ENCODE assay signal across 28 cellular contexts in the genomic region with DNA sequence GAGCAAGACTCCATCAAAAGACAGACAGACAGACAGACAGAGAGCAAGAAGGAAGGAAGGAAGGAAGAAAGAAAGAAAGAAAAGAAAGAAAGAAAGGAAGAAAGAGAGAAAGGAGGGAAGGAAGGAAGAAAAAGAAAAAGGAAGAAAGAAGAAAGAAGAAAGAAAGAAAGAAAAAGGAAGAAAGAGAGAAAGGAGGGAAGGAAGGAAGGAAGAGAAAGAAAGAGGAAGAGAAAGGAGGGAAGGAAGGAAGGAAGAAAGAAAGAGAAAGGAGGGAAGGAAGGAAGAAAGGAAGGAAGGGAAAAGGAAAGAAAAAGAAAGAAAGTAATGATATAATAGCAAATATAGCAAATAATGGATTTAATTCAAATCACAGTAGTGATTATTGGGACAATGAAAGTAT. TPM values are rescaled to one million over a fixed set of nuclear protein-coding genes. Genes with fewer than 3 reads are reported as not detected.
A peak's percentile ranks its signal among the peaks of the same experiment; 100 is the strongest.
DNase-seq lines count a peak whose midpoint lies in the region; ATAC-seq and TF ChIP-seq lines count a peak whose summit lies in the region.
"Had no signal": no experiment of that assay in that cellular context is flagged by ENCODE, and none has a peak within 500 bp of the region (broad histone marks: within the 10 kb centered on the region; RNA-seq: fewer than 3 reads in every experiment).

No MANE protein-coding gene starts in this region.

- peaks cover 47% of the 10 kb centered on the region for H3K4me1 Mint-ChIP-seq in MCF 10A (ENCODE audit: insufficient read depth, unreplicated experiment)
- peaks cover 43% of the 10 kb centered on the region for H3K4me1 Mint-ChIP-seq in dendritic cell treated with granulocyte-macrophage colony-stimulating factor and Interleukin-4, amounts not matched to agents 40 ng/mL and 50 ng/mL, for 4 days (ENCODE audit: low read depth)
- H3K4me1 Mint-ChIP-seq in stimulated activated memory B cell treated with anti-CD40 and anti-IgM and Interleukin-4, amounts not matched to agents 10 μg/mL and 1 μg/mL and 100 μg/mL, for 72 hours: peaks cover 36% of the 10 kb centered on the region
- no peaks in the 10 kb centered on the region for H3K4me1 Mint-ChIP-seq in immature natural killer cell
- H3K4me1 Mint-ChIP-seq: CD4-positive, alpha-beta memory T cell; GM23338 had no signal

- no TSS peak for BruUV-seq in MCF 10A (replicated peaks; lab: Mats Ljungman, UMichigan)

- H3K9me3 ChIP-seq in breast epithelium: no peaks in the 10 kb centered on the region
- H3K9me3 ChIP-seq: BLaER1, HAP-1, SJCRH30 had no signal

- CTCF ChIA-PET in MCF 10A (lab: Yijun Ruan, JAX) (interaction anchor here (1.0 to 9.1 kb wide), 4 partner anchors 14 to 228 kb away, joined by 3 to 155 read pairs (median 36); no protein-coding TSS in a partner anchor), RWPE1 (lab: Yijun Ruan, JAX) (no interaction called here)

- H3K9me3 Mint-ChIP-seq in MCF 10A (ENCODE audit: unreplicated experiment): no peaks in the 10 kb centered on the region
- no peaks in the 10 kb centered on the region for H3K9me3 Mint-ChIP-seq in dendritic cell treated with granulocyte-macrophage colony-stimulating factor and Interleukin-4, amounts not matched to agents 40 ng/mL and 50 ng/mL, for 4 days
- no peaks in the 10 kb centered on the region for H3K9me3 Mint-ChIP-seq in stimulated activated memory B cell treated with anti-CD40 and anti-IgM and Interleukin-4, amounts not matched to agents 10 μg/mL and 1 μg/mL and 100 μg/mL, for 72 hours
- no peaks in the 10 kb centered on the region for H3K9me3 Mint-ChIP-seq in immature natural killer cell
- H3K9me3 Mint-ChIP-seq: CD4-positive, alpha-beta memory T cell; GM23338 had no signal

- H3K4me1 ChIP-seq in breast epithelium: no peaks in the 10 kb centered on the region
- H3K4me1 ChIP-seq: BLaER1, HAP-1 had no signal

- POLR2A ChIA-PET in MCF 10A (lab: Yijun Ruan, JAX) (interaction anchor here (0.7 to 8.6 kb wide), 13 partner anchors 10 to 88 kb away, joined by 3 to 126 read pairs (median 7); a partner anchor contains a TSS), RWPE1 (lab: Yijun Ruan, JAX; ENCODE audit: low non-redundant PET) (no interaction called here)

- H3K36me3 ChIP-seq in breast epithelium: no peaks in the 10 kb centered on the region
- H3K36me3 ChIP-seq in brain microvascular endothelial cell (replicated peaks): no peaks in the 10 kb centered on the region
- H3K36me3 ChIP-seq: HAP-1, SJCRH30 had no signal

- no peak overlapping the region for H3K4me3 ChIP-seq in breast epithelium
- H3K4me3 ChIP-seq in brain microvascular endothelial cell (ENCODE audit: low read depth, low read length): no peak overlapping the region
- H3K4me3 ChIP-seq: BLaER1, GM23338, HAP-1, SJCRH30 had no signal

- H3K4me3 Mint-ChIP-seq in MCF 10A (ENCODE audit: unreplicated experiment) (no peak overlapping the region), immature natural killer cell (no peak overlapping the region)
- H3K4me3 Mint-ChIP-seq in dendritic cell treated with granulocyte-macrophage colony-stimulating factor and Interleukin-4, amounts not matched to agents 40 ng/mL and 50 ng/mL, for 4 days: no peak overlapping the region
- no peak overlapping the region for H3K4me3 Mint-ChIP-seq in stimulated activated memory B cell treated with anti-CD40 and anti-IgM and Interleukin-4, amounts not matched to agents 10 μg/mL and 1 μg/mL and 100 μg/mL, for 72 hours
- H3K4me3 Mint-ChIP-seq: CD4-positive, alpha-beta memory T cell; GM23338 had no signal

- H3K27ac ChIP-seq in breast epithelium (no peak overlapping the region), RWPE1 (peak overlapping the region; percentile 60), brain microvascular endothelial cell (no peak overlapping the region)
- H3K27ac ChIP-seq: BLaER1, SJCRH30 had no signal

- ATAC-seq in stimulated activated memory B cell treated with anti-CD40 and anti-IgM and Interleukin-4, amounts not matched to agents 10 μg/mL and 1 μg/mL and 100 μg/mL, for 72 hours: no peak
- ATAC-seq: GM23338, Right ventricle myocardium inferior, SK-N-SH treated with all-trans-retinoic acid at 6 μM for 48 hours had no signal

- TF ChIP-seq POLR2A in breast epithelium (IDR thresholded peaks at IDR 0.05): no peak

- no peak for TF ChIP-seq CTCF in MCF 10A (IDR thresholded peaks at IDR 0.05; ENCODE audit: unreplicated experiment)
- no peak for TF ChIP-seq CTCF in breast epithelium (IDR thresholded peaks at IDR 0.05)
- TF ChIP-seq CTCF in RWPE1 (conservative IDR thresholded peaks at IDR 0.05; ENCODE audit: low read depth): no peak
- TF ChIP-seq CTCF in brain microvascular endothelial cell (IDR thresholded peaks at IDR 0.05; ENCODE audit: low read depth, low read length, missing control alignments): no peak

- H3K27me3 ChIP-seq in breast epithelium (no peaks in the 10 kb centered on the region), brain microvascular endothelial cell (replicated peaks) (no peaks in the 10 kb centered on the region)
- H3K27me3 ChIP-seq: BLaER1, SJCRH30 had no signal

- DNase-seq in MCF 10A (ENCODE audit: unreplicated experiment) (no peak), breast epithelium (ENCODE audit: low spot score in 2 of 2) (no peak), RWPE1 (ENCODE audit: low spot score) (no peak), immature natural killer cell (no peak), brain microvascular endothelial cell (no peak), NOMO-1 treated with DMSO at 0.1 percent for 48 hours (lab: John Stamatoyannopoulos, UW; ENCODE audit: unreplicated experiment) (no peak)
- DNase-seq: 8988T; CD4-positive, alpha-beta memory T cell; DMS 273 treated with DMSO at 0.1 percent for 48 hours; DMS79; GF-D8; KG1; NCI-H1048; NCI-H1417; NCI-H1694; NCI-H2081; NCI-H2227 treated with DMSO at 0.1 percent for 48 hours; NCI-H526 treated with DMSO at 0.1 percent for 48 hours; SJCRH30 had no signal

- peak overlapping the region; percentile 89 for H3K27ac Mint-ChIP-seq in MCF 10A (ENCODE audit: low read depth, unreplicated experiment)
- peak overlapping the region; percentile 28 for H3K27ac Mint-ChIP-seq in dendritic cell treated with granulocyte-macrophage colony-stimulating factor and Interleukin-4, amounts not matched to agents 40 ng/mL and 50 ng/mL, for 4 days
- peak overlapping the region; percentile 52 for H3K27ac Mint-ChIP-seq in stimulated activated memory B cell treated with anti-CD40 and anti-IgM and Interleukin-4, amounts not matched to agents 10 μg/mL and 1 μg/mL and 100 μg/mL, for 72 hours
- H3K27ac Mint-ChIP-seq in immature natural killer cell: no peak overlapping the region
- H3K27ac Mint-ChIP-seq: CD4-positive, alpha-beta memory T cell; GM23338 had no signal

- H3K36me3 Mint-ChIP-seq in MCF 10A (ENCODE audit: insufficient read depth, unreplicated experiment) (peaks cover 31% of the 10 kb centered on the region), immature natural killer cell (peaks cover 6 to 9% (median 8%) of the 10 kb centered on the region in 3 donors)
- H3K36me3 Mint-ChIP-seq in dendritic cell treated with granulocyte-macrophage colony-stimulating factor and Interleukin-4, amounts not matched to agents 40 ng/mL and 50 ng/mL, for 4 days (ENCODE audit: low read depth): peaks cover 39% of the 10 kb centered on the region
- H3K36me3 Mint-ChIP-seq in stimulated activated memory B cell treated with anti-CD40 and anti-IgM and Interleukin-4, amounts not matched to agents 10 μg/mL and 1 μg/mL and 100 μg/mL, for 72 hours: peaks cover 43% of the 10 kb centered on the region

- H3K27me3 Mint-ChIP-seq in MCF 10A (ENCODE audit: insufficient read depth, unreplicated experiment) (no peaks in the 10 kb centered on the region), immature natural killer cell (ENCODE audit: low read depth in 3 of 3) (no peaks in the 10 kb centered on the region)
- no peaks in the 10 kb centered on the region for H3K27me3 Mint-ChIP-seq in dendritic cell treated with granulocyte-macrophage colony-stimulating factor and Interleukin-4, amounts not matched to agents 40 ng/mL and 50 ng/mL, for 4 days
- H3K27me3 Mint-ChIP-seq in stimulated activated memory B cell treated with anti-CD40 and anti-IgM and Interleukin-4, amounts not matched to agents 10 μg/mL and 1 μg/mL and 100 μg/mL, for 72 hours: no peaks in the 10 kb centered on the region

- intact Hi-C loops in MCF 10A (cut with micrococcal nuclease) (loop anchor here (2.0 kb wide), 1 partner anchor 15 kb away; no protein-coding TSS in a partner anchor), breast epithelium (cut with DNase I; ENCODE audit: low total_unique reads) (no loop called here)
- intact Hi-C loops in dendritic cell treated with granulocyte-macrophage colony-stimulating factor and Interleukin-4, amounts not matched to agents 40 ng/mL and 50 ng/mL, for 4 days (cut with micrococcal nuclease): no loop called here

- in situ Hi-C loops in brain microvascular endothelial cell (cut with HindIII; ENCODE audit: low pct_ligation_motif_present, low sequenced_read_pairs): no loop called here

RNA-seq across cellular contexts. Expression of a gene that starts 32.7 kb away (rescaled TPM):
- 33.7 and 33.8 TPM in 2 replicates for total RNA-seq in MCF 10A (2022)
- total RNA-seq in breast epithelium: 1 to 10 TPM; 6.4 to 7.5 (median 7.2) TPM
- polyA plus RNA-seq in immature natural killer cell: 1 to 10 TPM; 2.0 to 5.8 (median 3.2) TPM

RNA-seq across cellular contexts. Expression of a gene that starts 32.7 kb away (rescaled TPM):
- total RNA-seq in MCF 10A (2022): 45.6 and 56.1 TPM in 2 replicates
- total RNA-seq in breast epithelium: 10 to 100 TPM; 12.0 to 22.4 (median 16.1) TPM
- 10 to 100 TPM; 13.5 to 20.8 (median 14.1) TPM for polyA plus RNA-seq in immature natural killer cell

RNA-seq across cellular contexts. Expression of a gene that starts 44.6 kb away (rescaled TPM):
- total RNA-seq in MCF 10A (2022): not detected in 2 replicates
- not detected for total RNA-seq in breast epithelium
- polyA plus RNA-seq in immature natural killer cell: not detected
- total RNA-seq: CD4-positive, alpha-beta memory T cell; GM23338; NCI-H460; OCI-LY7; Right ventricle myocardium inferior; SJCRH30 had no signal
- polyA plus RNA-seq: GM23338 had no signal

Comparison
In these comparisons a context has a peak if more than half of its experiments do, and no peak if none do; other contexts are left out.
1. H3K27ac Mint-ChIP-seq: peak in MCF 10A (single experiment), dendritic cell treated with granulocyte-macrophage colony-stimulating factor and Interleukin-4, amounts not matched to agents 40 ng/mL and 50 ng/mL, for 4 days (single experiment) and stimulated activated memory B cell treated with anti-CD40 and anti-IgM and Interleukin-4, amounts not matched to agents 10 μg/mL and 1 μg/mL and 100 μg/mL, for 72 hours (single experiment); none in immature natural killer cell (0 of 6).